9 cellular contexts compared by ENCODE assay signal in genomic region chr7:6576867-6577368, GRCh38. TPM values are rescaled to one million over a fixed set of nuclear protein-coding genes. Genes with fewer than 3 reads are reported as not detected.
DNase-seq lines count a peak whose midpoint lies in the region; TF ChIP-seq lines count a peak whose summit lies in the region.
"Not testable (repeated sequence)": the region's sequence is repeated elsewhere in the genome, so short reads cannot be mapped to it uniquely, and the experiment has no call there.
"Had no signal": no experiment of that assay in that cellular context is flagged by ENCODE, and none has a peak within 500 bp of the region (broad histone marks: within the 10 kb centered on the region; RNA-seq: fewer than 3 reads in every experiment).

No MANE protein-coding gene starts in this region.

- not testable (repeated sequence) for H3K27me3 Mint-ChIP-seq in progenitor cell of endocrine pancreas, type B pancreatic cell

- H3F3A ChIP-seq in Loucy (ENCODE audit: low read depth) = not testable (repeated sequence)

- H3K36me3 Mint-ChIP-seq in progenitor cell of endocrine pancreas (ENCODE audit: insufficient read depth) = peaks cover 14% of the 10 kb centered on the region
- peaks cover 13% of the 10 kb centered on the region for H3K36me3 Mint-ChIP-seq in type B pancreatic cell

- intact Hi-C loops in lower leg skin (cut with DNase I; ENCODE audit: low total_unique reads) = not testable (repeated sequence)

- H3K4me1 Mint-ChIP-seq in progenitor cell of endocrine pancreas (ENCODE audit: low read depth) = peaks cover 13% of the 10 kb centered on the region
- H3K4me1 Mint-ChIP-seq in type B pancreatic cell (ENCODE audit: unreplicated experiment) = not testable (repeated sequence)

- H3K27ac ChIP-seq in VCaP (peak overlapping the region; percentile 74), fibroblast of lung (ENCODE audit: insufficient read depth, low read length) (peak overlapping the region; percentile 93)

- H3K9me3 Mint-ChIP-seq in progenitor cell of endocrine pancreas (ENCODE audit: low read depth); type B pancreatic cell: not testable (repeated sequence)

- H3K4me3 Mint-ChIP-seq in progenitor cell of endocrine pancreas (ENCODE audit: low read depth) (peak overlapping the region; percentile 86), type B pancreatic cell (peak overlapping the region; percentile 93)

- in situ Hi-C loops in astrocyte of the spinal cord (cut with HindIII; ENCODE audit: low sequenced_read_pairs) = not testable (repeated sequence)

- H2AFZ ChIP-seq in Loucy (ENCODE audit: low read length); fibroblast of lung (ENCODE audit: low read length): not testable (repeated sequence)

- not testable (repeated sequence) for H3K27me3 ChIP-seq in Loucy (ENCODE audit: insufficient read depth, low read length, poor library complexity, severe bottlenecking); fibroblast of lung (ENCODE audit: control insufficient read depth, insufficient read depth, low read length)

- not testable (repeated sequence) for H3K36me3 ChIP-seq in Loucy (ENCODE audit: insufficient read depth, low read length); fibroblast of lung (ENCODE audit: control insufficient read depth, insufficient read depth, low read length)

- 0 out of 2 replicates have a peak, but pooled peaks cover 12% of the 10 kb centered on the region for H3K79me2 ChIP-seq in Loucy (ENCODE audit: insufficient read depth, low read length)
- not testable (repeated sequence) for H3K79me2 ChIP-seq in fibroblast of lung (ENCODE audit: control insufficient read depth, insufficient read depth, low read length)

- TF ChIP-seq POLR2A in lower leg skin (IDR thresholded peaks at IDR 0.05) = not testable (repeated sequence)

- not testable (repeated sequence) for TF ChIP-seq CTCF in Loucy (conservative IDR thresholded peaks at IDR 0.05; ENCODE audit: low read length); VCaP (conservative IDR thresholded peaks at IDR 0.05); astrocyte of the spinal cord (IDR thresholded peaks at IDR 0.05; ENCODE audit: low read depth, low read length); fibroblast of lung (conservative IDR thresholded peaks at IDR 0.05 in 1 of 2, IDR thresholded peaks at IDR 0.05 in 1 of 2; ENCODE audit: low read depth in 1 of 2, low read length in 2 of 2); lower leg skin (IDR thresholded peaks at IDR 0.05); progenitor cell of endocrine pancreas (IDR thresholded peaks at IDR 0.05; ENCODE audit: unreplicated experiment); type B pancreatic cell (conservative IDR thresholded peaks at IDR 0.05)

- 15 to 18% methylated on average over 14 of the region's 14 CpGs for WGBS in lower leg skin, 2 donors

- H3K27ac Mint-ChIP-seq in progenitor cell of endocrine pancreas = peak overlapping the region; percentile 95
- H3K27ac Mint-ChIP-seq in type B pancreatic cell = not testable (repeated sequence)

- peak overlapping the region; percentile 99 for H3K4me3 ChIP-seq in Loucy (ENCODE audit: low read length, poor library complexity, severe bottlenecking)
- H3K4me3 ChIP-seq in astrocyte of the spinal cord (ENCODE audit: low read depth, low read length) = peak overlapping the region; percentile 78
- H3K4me3 ChIP-seq in fibroblast of lung (replicated peaks in 1 of 4; ENCODE audit: control extremely low read depth in 1 of 4, insufficient read depth in 1 of 4, low read depth in 3 of 4, low read length in 4 of 4) = peak overlapping the region; percentile 70 to 87 (median 80)
- peak overlapping the region; percentile 64 for H3K4me3 ChIP-seq in lower leg skin (ENCODE audit: low read depth, poor library complexity, severe bottlenecking)

- H3K4me2 ChIP-seq in Loucy (ENCODE audit: low read depth, low read length, poor library complexity, severe bottlenecking) (peak overlapping the region; percentile 56), fibroblast of lung (ENCODE audit: extremely low read depth, insufficient read depth, low read length) (peak overlapping the region; percentile 34)

- peaks cover 12% of the 10 kb centered on the region for H3K4me1 ChIP-seq in Loucy (ENCODE audit: insufficient read depth, low read length, poor library complexity, severe bottlenecking)
- H3K4me1 ChIP-seq in fibroblast of lung (ENCODE audit: control insufficient read depth, extremely low read depth, insufficient read depth, low read length) = not testable (repeated sequence)

- not testable (repeated sequence) for H3K9me3 ChIP-seq in Loucy (ENCODE audit: insufficient read depth, low read depth, low read length); fibroblast of lung (ENCODE audit: control insufficient read depth, insufficient read depth, low read depth, low read length)

- H3K9me2 ChIP-seq in Loucy (replicated peaks; ENCODE audit: low read depth, low read length) = not testable (repeated sequence)

- H3K9ac ChIP-seq in Loucy (ENCODE audit: low read depth, low read length, poor library complexity, severe bottlenecking) (peak overlapping the region; percentile 95), fibroblast of lung (ENCODE audit: insufficient read depth, low read length) (peak overlapping the region; percentile 90)

- not testable (repeated sequence) for H4K20me1 ChIP-seq in Loucy (ENCODE audit: insufficient read depth, low read length, poor library complexity, severe bottlenecking); fibroblast of lung (ENCODE audit: control insufficient read depth, extremely low read depth, insufficient read depth, low read length)

- peak; percentile 62 for DNase-seq in DMS53 (lab: John Stamatoyannopoulos, UW)
- not testable (repeated sequence) for DNase-seq in astrocyte of the spinal cord (ENCODE audit: low read depth, low spot score); lower leg skin (ENCODE audit: low spot score in 2 of 2); progenitor cell of endocrine pancreas (ENCODE audit: low spot score, unreplicated experiment); type B pancreatic cell (ENCODE audit: extremely low spot score, unreplicated experiment)
- DNase-seq in fibroblast of lung (ENCODE audit: low read depth in 2 of 2) = peak in 1 of 2 donors; percentile 19

RNA-seq across cellular contexts. Expression of gene ZDHHC4, which starts 0.3 kb away (rescaled TPM):
- total RNA-seq in fibroblast of lung (65.2 and 72.7 TPM in 2 replicates), lower leg skin (10 to 100 TPM; 18.4 to 30.7 (median 23.3) TPM), progenitor cell of endocrine pancreas (83.4 and 86.5 TPM in 2 replicates), type B pancreatic cell (ENCODE audit: low replicate concordance) (62.0 and 67.9 TPM in 2 replicates)
- polyA plus RNA-seq in fibroblast of lung = 67.7 and 89.5 TPM in 2 replicates
- 45.9 and 49.4 TPM in 2 replicates for polyA plus RNA-seq in fibroblast of lung (2012)
- 109 and 136 TPM in 2 replicates for polyA minus RNA-seq in fibroblast of lung (ENCODE audit: low replicate concordance)

RNA-seq across cellular contexts. Expression of gene INTS15, which starts 12.9 kb away (rescaled TPM):
- 7.1 and 9.0 TPM in 2 replicates for total RNA-seq in fibroblast of lung
- 11.7 and 18.3 TPM in 2 replicates for polyA plus RNA-seq in fibroblast of lung
- polyA plus RNA-seq in fibroblast of lung (2012) = 11.0 and 15.5 TPM in 2 replicates
- polyA minus RNA-seq in fibroblast of lung (ENCODE audit: low replicate concordance) = 18.2 and 20.6 TPM in 2 replicates
- 10 to 100 TPM; 21.3 to 34.5 (median 29.7) TPM for total RNA-seq in lower leg skin
- 48.6 and 57.1 TPM in 2 replicates for total RNA-seq in progenitor cell of endocrine pancreas
- total RNA-seq in type B pancreatic cell (ENCODE audit: low replicate concordance) = 35.8 and 44.1 TPM in 2 replicates

RNA-seq across cellular contexts. Expression of gene GRID2IP, which starts 25.7 kb away (rescaled TPM):
- total RNA-seq in fibroblast of lung = not detected in 2 replicates
- polyA plus RNA-seq in fibroblast of lung = not detected in 2 replicates
- not detected in 2 replicates for polyA plus RNA-seq in fibroblast of lung (2012)
- not detected in 2 replicates for polyA minus RNA-seq in fibroblast of lung (ENCODE audit: low replicate concordance)
- total RNA-seq in lower leg skin = 1 to 10 TPM in 1 of 4 donors, under 1 TPM in 3; 0.49 to 2.2 (median 0.64) TPM
- 2.0 and 2.5 TPM in 2 replicates for total RNA-seq in progenitor cell of endocrine pancreas
- 0.43 and 1.6 TPM in 2 replicates for total RNA-seq in type B pancreatic cell (ENCODE audit: low replicate concordance)
- total RNA-seq: cardiac septum had no signal

RNA-seq across cellular contexts. Expression of gene ZNF853, which starts 38.5 kb away (rescaled TPM):
- 0.66 and 4.4 TPM in 2 replicates for total RNA-seq in fibroblast of lung
- polyA plus RNA-seq in fibroblast of lung = 0.05 and 0.43 TPM in 2 replicates
- 0.10 and 0.53 TPM in 2 replicates for polyA plus RNA-seq in fibroblast of lung (2012)
- polyA minus RNA-seq in fibroblast of lung (ENCODE audit: low replicate concordance) = 1.3 TPM in 1 of 2 replicates, not detected in the other
- 1 to 10 TPM; 4.6 to 7.7 (median 5.9) TPM for total RNA-seq in lower leg skin
- total RNA-seq in progenitor cell of endocrine pancreas = 13.7 and 14.3 TPM in 2 replicates
- total RNA-seq in type B pancreatic cell (ENCODE audit: low replicate concordance) = 5.0 and 9.2 TPM in 2 replicates
